Comparison of ENCODE assay signal across 28 cellular contexts in genomic region chr11:110873953-110874352, GRCh38.
"Had no signal": no experiment of that assay in that cellular context is flagged by ENCODE, and none has a peak within 500 bp of the region (broad histone marks: within the 10 kb centered on the region; RNA-seq: fewer than 3 reads in every experiment).

No MANE protein-coding gene starts in this region.

- H3K4me3 ChIP-seq: left ventricle myocardium inferior, lung, neural progenitor cell, ovary, prostate gland, sigmoid colon, spleen, tibial nerve, uterus had no signal

- H3K27ac ChIP-seq: left ventricle myocardium inferior, neural progenitor cell, neutrophil, ovary, prostate gland, sigmoid colon, spleen, tibial nerve, uterus had no signal

- ATAC-seq: natural killer cell; right cardiac atrium; stimulated activated effector memory CD8-positive, alpha-beta T cell treated with anti-CD3 and anti-CD28 coated beads, Interleukin-12 subunit alpha, Interleukin-12 subunit beta, amount 100 ng/mL, for 72 hours; stimulated activated naive CD8-positive, alpha-beta T cell treated with anti-CD3 and anti-CD28 coated beads, Interleukin-15, amount 100 ng/mL, for 72 hours had no signal

- H3K27me3 ChIP-seq: neural progenitor cell, neutrophil, ovary, sigmoid colon, spleen, tibial nerve, uterus had no signal

- H3K4me1 ChIP-seq: left ventricle myocardium inferior, neural progenitor cell, prostate gland, sigmoid colon, spleen, tibial nerve had no signal

- H3K9ac ChIP-seq: neural progenitor cell had no signal

- H3K9me3 Mint-ChIP-seq: immature natural killer cell; mesothelial cell of epicardium; natural killer cell; nephron progenitor cell; neural progenitor cell; stimulated activated effector memory CD8-positive, alpha-beta T cell treated with anti-CD3 and anti-CD28 coated beads, Interleukin-12 subunit alpha, Interleukin-12 subunit beta, amount 100 ng/mL, for 72 hours; stimulated activated naive CD8-positive, alpha-beta T cell treated with anti-CD3 and anti-CD28 coated beads, Interleukin-15, amount 100 ng/mL, for 72 hours; type B pancreatic cell had no signal

- H3K4me2 ChIP-seq: neural progenitor cell had no signal

- H3K4me1 Mint-ChIP-seq: immature natural killer cell; naive B cell; natural killer cell; nephron progenitor cell; neural progenitor cell; stimulated activated effector memory CD8-positive, alpha-beta T cell treated with anti-CD3 and anti-CD28 coated beads, Interleukin-12 subunit alpha, Interleukin-12 subunit beta, amount 100 ng/mL, for 72 hours; stimulated activated naive CD8-positive, alpha-beta T cell treated with anti-CD3 and anti-CD28 coated beads, Interleukin-15, amount 100 ng/mL, for 72 hours had no signal

- H3K9me3 ChIP-seq: neutrophil, ovary, prostate gland, sigmoid colon, spleen, uterus had no signal

- FAIRE-seq: islet of Langerhans, small intestine had no signal

- H2AFZ ChIP-seq: neural progenitor cell had no signal

- H3K27ac Mint-ChIP-seq: immature natural killer cell; mesothelial cell of epicardium; natural killer cell; nephron progenitor cell; neural progenitor cell; stimulated activated effector memory CD8-positive, alpha-beta T cell treated with anti-CD3 and anti-CD28 coated beads, Interleukin-12 subunit alpha, Interleukin-12 subunit beta, amount 100 ng/mL, for 72 hours; stimulated activated naive CD8-positive, alpha-beta T cell treated with anti-CD3 and anti-CD28 coated beads, Interleukin-15, amount 100 ng/mL, for 72 hours; type B pancreatic cell had no signal

- H3K27me3 Mint-ChIP-seq: stimulated activated naive CD8-positive, alpha-beta T cell treated with anti-CD3 and anti-CD28 coated beads, Interleukin-15, amount 100 ng/mL, for 72 hours had no signal

- DNase-seq: hypothalamus; immature natural killer cell; left ventricle myocardium inferior; mesendoderm; naive B cell; natural killer cell; nephron progenitor cell; occipital lobe; ovary; retina; sigmoid colon; small intestine; spleen; stimulated activated CD4-positive, alpha-beta T cell treated with anti-CD3 and anti-CD28 coated beads, Interleukin-4, amount 100 ng/mL, for 24 hours; stimulated activated naive CD4-positive, alpha-beta T cell; stimulated activated naive CD8-positive, alpha-beta T cell treated with anti-CD3 and anti-CD28 coated beads, Interleukin-15, amount 100 ng/mL, for 72 hours; substantia nigra; uterus had no signal

- H3K36me3 ChIP-seq: left ventricle myocardium inferior, neural progenitor cell, neutrophil, ovary, prostate gland, sigmoid colon, spleen, tibial nerve, uterus had no signal

- H3K4me3 Mint-ChIP-seq: immature natural killer cell; mesothelial cell of epicardium; naive B cell; natural killer cell; nephron progenitor cell; neural progenitor cell; stimulated activated effector memory CD8-positive, alpha-beta T cell treated with anti-CD3 and anti-CD28 coated beads, Interleukin-12 subunit alpha, Interleukin-12 subunit beta, amount 100 ng/mL, for 72 hours; stimulated activated naive CD8-positive, alpha-beta T cell treated with anti-CD3 and anti-CD28 coated beads, Interleukin-15, amount 100 ng/mL, for 72 hours; type B pancreatic cell had no signal

- H3K36me3 Mint-ChIP-seq: immature natural killer cell; mesothelial cell of epicardium; naive B cell; natural killer cell; neural progenitor cell; stimulated activated effector memory CD8-positive, alpha-beta T cell treated with anti-CD3 and anti-CD28 coated beads, Interleukin-12 subunit alpha, Interleukin-12 subunit beta, amount 100 ng/mL, for 72 hours; type B pancreatic cell had no signal
